8 cellular contexts compared by ENCODE assay signal in the genomic region with DNA sequence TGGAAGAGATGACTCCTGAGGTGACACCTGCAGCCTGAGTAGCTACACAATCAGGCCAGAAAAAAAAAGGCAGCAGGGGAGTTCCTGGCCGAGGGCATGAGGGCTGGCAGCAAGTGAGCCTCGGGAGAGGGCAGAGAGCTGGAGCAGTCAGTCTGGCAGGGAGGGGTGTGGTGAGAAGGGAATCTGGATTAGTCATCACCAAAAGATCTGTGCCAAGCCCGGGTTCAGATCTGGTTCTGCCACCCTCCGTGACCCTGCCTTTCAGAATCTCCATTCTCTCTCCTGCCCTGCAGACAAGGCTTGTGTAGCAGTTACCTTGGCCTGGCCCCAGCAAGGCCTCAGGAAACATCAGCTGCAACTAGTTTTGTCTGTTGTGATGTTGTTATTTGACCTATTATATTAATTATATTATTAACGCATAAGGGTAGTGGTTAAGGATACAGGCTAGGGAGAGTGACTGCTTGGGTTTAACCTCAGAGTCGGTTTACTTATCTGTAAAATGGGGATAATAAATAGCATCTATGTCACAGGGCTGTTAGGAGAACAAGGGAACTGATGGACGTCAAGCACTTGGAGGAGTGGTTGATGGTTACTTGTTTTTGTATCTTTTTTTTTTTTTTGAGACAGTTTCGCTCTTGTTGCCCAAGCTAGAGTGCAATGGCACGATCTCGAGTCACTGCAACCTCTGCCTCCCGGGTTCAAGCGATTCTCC. TPM values are rescaled to one million over a fixed set of nuclear protein-coding genes. Genes with fewer than 3 reads are reported as not detected.
DNase-seq lines count a peak whose midpoint lies in the region; ATAC-seq and TF ChIP-seq lines count a peak whose summit lies in the region.

No MANE protein-coding gene starts in this region.

- DNase-seq in NCI-H146 (lab: John Stamatoyannopoulos, UW) (peak; percentile 32), NCI-H146 treated with DMSO at 0.1 percent for 48 hours (lab: John Stamatoyannopoulos, UW; ENCODE audit: unreplicated experiment) (no peak), RPMI7951 (ENCODE audit: low read depth) (peak; percentile 95), fibroblast of pulmonary artery (ENCODE audit: low read depth) (peak; percentile 46), sciatic nerve (ENCODE audit: low spot score) (peak; percentile 66), HuH-7.5 (ENCODE audit: low spot score) (no peak), pons (ENCODE audit: low spot score) (no peak)
- DNase-seq in activated effector memory CD4-positive, alpha-beta T cell treated with Interleukin-2 at 50 U/mL for 16 hours = no peak

- H3K4me3 ChIP-seq in fibroblast of pulmonary artery (replicated peaks; ENCODE audit: low read depth, low read length) = no peak overlapping the region

- ATAC-seq in sciatic nerve = no peak

- no peak for TF ChIP-seq CTCF in fibroblast of pulmonary artery (IDR thresholded peaks at IDR 0.05; ENCODE audit: low read length, missing control alignments)

- intact Hi-C loops in sciatic nerve (cut with DNase I) = no loop called here

RNA-seq across cellular contexts. Expression of gene CAPNS1, which starts 2.7 kb away (rescaled TPM):
- total RNA-seq in RPMI7951 (2014; rRNA removed; shearing (Covaris generic)) = 526 and 543 TPM in 2 replicates
- 534 TPM for total RNA-seq in sciatic nerve

RNA-seq across cellular contexts. Expression of gene COX7A1, which starts 15.1 kb away (rescaled TPM):
- total RNA-seq in RPMI7951 (2014; rRNA removed; shearing (Covaris generic)) = 6.1 and 7.0 TPM in 2 replicates
- total RNA-seq in sciatic nerve = 71.6 TPM

RNA-seq across cellular contexts. Expression of gene TBCB, which starts 21.9 kb away (rescaled TPM):
- 317 and 522 TPM in 2 replicates for total RNA-seq in RPMI7951 (2014; rRNA removed; shearing (Covaris generic))
- total RNA-seq in sciatic nerve = 173 TPM

RNA-seq across cellular contexts. Expression of gene POLR2I, which starts 22.5 kb away (rescaled TPM):
- total RNA-seq in RPMI7951 (2014; rRNA removed; shearing (Covaris generic)) = 137 and 167 TPM in 2 replicates
- total RNA-seq in sciatic nerve = 60.5 TPM

RNA-seq across cellular contexts. Expression of gene OVOL3, which starts 26.2 kb away (rescaled TPM):
- not detected in 2 replicates for total RNA-seq in RPMI7951 (2014; rRNA removed; shearing (Covaris generic))
- total RNA-seq in sciatic nerve = not detected

Comparison
In these comparisons a context has a peak if more than half of its experiments do, and no peak if none do; other contexts are left out.
1. DNase-seq: peak in NCI-H146 (single experiment), RPMI7951 (single experiment), fibroblast of pulmonary artery (single experiment) and sciatic nerve (single experiment); none in NCI-H146 treated with DMSO at 0.1 percent for 48 hours (single experiment), HuH-7.5 (single experiment), pons (single experiment) and activated effector memory CD4-positive, alpha-beta T cell treated with Interleukin-2 at 50 U/mL for 16 hours (single experiment).